Comparison of ENCODE assay signal across 34 cellular contexts in genomic region chr5:100108883-100109282, GRCh38.
DNase-seq lines count a peak whose midpoint lies in the region; ATAC-seq and TF ChIP-seq lines count a peak whose summit lies in the region.
"Had no signal": no experiment of that assay in that cellular context is flagged by ENCODE, and none has a peak within 500 bp of the region (broad histone marks: within the 10 kb centered on the region; RNA-seq: fewer than 3 reads in every experiment).

No MANE protein-coding gene starts in this region.

- no peak overlapping the region for H3K4ac ChIP-seq in mesendoderm (ENCODE audit: low read depth, low read length)

- no peak for ATAC-seq in right cardiac atrium
- ATAC-seq: A549; CD8-positive, alpha-beta T cell had no signal

- no peaks in the 10 kb centered on the region for H3K4me1 Mint-ChIP-seq in activated CD4-positive, alpha-beta T cell treated with anti-CD3 and anti-CD28 coated beads, Interleukin-2, amount 10 ng/mL, durations not matched to agents 24 days and 14 days
- H3K4me1 Mint-ChIP-seq: B cell; CD14-positive monocyte; CD4-positive, alpha-beta memory T cell; CD4-positive, CD25-positive, alpha-beta regulatory T cell; CD8-positive, alpha-beta memory T cell had no signal

- no peaks in the 10 kb centered on the region for H3K27me3 Mint-ChIP-seq in activated CD4-positive, alpha-beta T cell treated with anti-CD3 and anti-CD28 coated beads, Interleukin-2, amount 10 ng/mL, durations not matched to agents 24 days and 14 days
- H3K27me3 Mint-ChIP-seq: B cell; CD4-positive, alpha-beta memory T cell; CD4-positive, alpha-beta T cell; CD4-positive, CD25-positive, alpha-beta regulatory T cell; CD8-positive, alpha-beta memory T cell had no signal

- WGBS in right cardiac atrium, result 60% methylated on average over 3 of the region's 3 CpGs
- WGBS in mesendoderm (ENCODE audit: extremely low coverage, insufficient coverage, low lambda C conversion rate), result no CpG with 5 or more reads among the region's 3 CpGs

- no peaks in the 10 kb centered on the region for H3K79me2 ChIP-seq in mesendoderm (ENCODE audit: control insufficient read depth, insufficient read depth, low read length)

- H3K36me3 ChIP-seq in left ventricle myocardium inferior, result no peaks in the 10 kb centered on the region
- H3K36me3 ChIP-seq in mesendoderm (ENCODE audit: control insufficient read depth, insufficient read depth, low read length), result no peaks in the 10 kb centered on the region
- H3K36me3 ChIP-seq: BE2C; BLaER1; BLaER1 treated with 17β-estradiol and CSF1 and Interleukin-3, amounts not matched to agents 10 nM and 100 nM had no signal

- H3K79me1 ChIP-seq in mesendoderm (ENCODE audit: low read length), result no peaks in the 10 kb centered on the region

- H3K27ac ChIP-seq in right cardiac atrium (ENCODE audit: low read length), result no peak overlapping the region
- H3K27ac ChIP-seq in left ventricle myocardium inferior (replicated peaks), result no peak overlapping the region
- H3K27ac ChIP-seq in coronary artery, result no peak overlapping the region
- no peak overlapping the region for H3K27ac ChIP-seq in mesendoderm (ENCODE audit: low read depth, low read length)
- H3K27ac ChIP-seq: 22Rv1; A549; BLaER1; BLaER1 treated with 17β-estradiol and CSF1 and Interleukin-3, amounts not matched to agents 10 nM and 100 nM; C4-2B had no signal

- H3K4me3 ChIP-seq in right cardiac atrium (ENCODE audit: low read length), result no peak overlapping the region
- no peak overlapping the region for H3K4me3 ChIP-seq in left ventricle myocardium inferior
- H3K4me3 ChIP-seq in coronary artery, result no peak overlapping the region
- H3K4me3 ChIP-seq in mesendoderm (ENCODE audit: low read length), result no peak overlapping the region
- H3K4me3 ChIP-seq: A549; BLaER1; BLaER1 treated with 17β-estradiol and CSF1 and Interleukin-3, amounts not matched to agents 10 nM and 100 nM had no signal

- H3K4me1 ChIP-seq in right cardiac atrium (ENCODE audit: control insufficient read depth, insufficient read depth, low read length), result no peaks in the 10 kb centered on the region
- no peaks in the 10 kb centered on the region for H3K4me1 ChIP-seq in left ventricle myocardium inferior
- H3K4me1 ChIP-seq in mesendoderm (ENCODE audit: control insufficient read depth, low read depth, low read length), result no peaks in the 10 kb centered on the region
- H3K4me1 ChIP-seq: A549; BE2C; BLaER1; BLaER1 treated with 17β-estradiol and CSF1 and Interleukin-3, amounts not matched to agents 10 nM and 100 nM; Caco-2 had no signal

- no peaks in the 10 kb centered on the region for H3K36me3 Mint-ChIP-seq in activated CD4-positive, alpha-beta T cell treated with anti-CD3 and anti-CD28 coated beads, Interleukin-2, amount 10 ng/mL, durations not matched to agents 24 days and 14 days (ENCODE audit: low read depth)
- H3K36me3 Mint-ChIP-seq: CD14-positive monocyte; CD4-positive, alpha-beta memory T cell; CD4-positive, CD25-positive, alpha-beta regulatory T cell; CD8-positive, alpha-beta memory T cell; CD8-positive, alpha-beta T cell had no signal

- no peak overlapping the region for H3K27ac Mint-ChIP-seq in activated CD4-positive, alpha-beta T cell treated with anti-CD3 and anti-CD28 coated beads, Interleukin-2, amount 10 ng/mL, durations not matched to agents 24 days and 14 days
- H3K27ac Mint-ChIP-seq: B cell; CD14-positive monocyte; CD4-positive, alpha-beta memory T cell; CD4-positive, alpha-beta T cell; CD4-positive, CD25-positive, alpha-beta regulatory T cell; CD8-positive, alpha-beta memory T cell; CD8-positive, alpha-beta T cell had no signal

- intact Hi-C loops in right cardiac atrium (cut with DNase I) (no loop called here), left ventricle myocardium inferior (cut with micrococcal nuclease) (no loop called here), posterior vena cava (cut with DNase I) (no loop called here)
- intact Hi-C loops in activated CD4-positive, alpha-beta T cell treated with anti-CD3 and anti-CD28 coated beads, Interleukin-2, amount 10 ng/mL, durations not matched to agents 24 days and 14 days (cut with micrococcal nuclease), result no loop called here

- no peak overlapping the region for H3K4me2 ChIP-seq in mesendoderm (ENCODE audit: low read length)
- H3K4me2 ChIP-seq: A549; BLaER1; BLaER1 treated with 17β-estradiol and CSF1 and Interleukin-3, amounts not matched to agents 10 nM and 100 nM had no signal

- no peak for TF ChIP-seq CTCF in left ventricle myocardium inferior (IDR thresholded peaks at IDR 0.05; ENCODE audit: borderline replicate concordance)
- TF ChIP-seq CTCF in coronary artery (IDR thresholded peaks at IDR 0.05), result no peak

- no peak overlapping the region for H2BK15ac ChIP-seq in mesendoderm (replicated peaks; ENCODE audit: low read depth)

- H2BK5ac ChIP-seq in mesendoderm (ENCODE audit: low read length), result no peak overlapping the region

- H3K9me3 ChIP-seq in right cardiac atrium (ENCODE audit: control insufficient read depth, low read length) (no peaks in the 10 kb centered on the region), left ventricle myocardium inferior (replicated peaks) (peaks cover 31% of the 10 kb centered on the region)
- H3K9me3 ChIP-seq: Caco-2 had no signal

- H3K9me3 Mint-ChIP-seq in activated CD4-positive, alpha-beta T cell treated with anti-CD3 and anti-CD28 coated beads, Interleukin-2, amount 10 ng/mL, durations not matched to agents 24 days and 14 days, result peaks cover 3% of the 10 kb centered on the region

- H4K5ac ChIP-seq in mesendoderm (ENCODE audit: low read length), result no peak overlapping the region

- H3K4me3 Mint-ChIP-seq in activated CD4-positive, alpha-beta T cell treated with anti-CD3 and anti-CD28 coated beads, Interleukin-2, amount 10 ng/mL, durations not matched to agents 24 days and 14 days, result no peak overlapping the region
- H3K4me3 Mint-ChIP-seq: B cell; CD14-positive monocyte; CD4-positive, alpha-beta memory T cell; CD4-positive, alpha-beta T cell; CD4-positive, CD25-positive, alpha-beta regulatory T cell; CD8-positive, alpha-beta memory T cell; CD8-positive, alpha-beta T cell had no signal

- no peak overlapping the region for H3K23ac ChIP-seq in mesendoderm (ENCODE audit: low read length)

- no peak overlapping the region for H2BK120ac ChIP-seq in mesendoderm (ENCODE audit: low read depth, low read length)

- no peak overlapping the region for H3K56ac ChIP-seq in mesendoderm (ENCODE audit: low read length)

- H3K27me3 ChIP-seq in right cardiac atrium (ENCODE audit: control insufficient read depth, insufficient read depth), result no peaks in the 10 kb centered on the region
- no peaks in the 10 kb centered on the region for H3K27me3 ChIP-seq in left ventricle myocardium inferior (ENCODE audit: low read depth)
- no peaks in the 10 kb centered on the region for H3K27me3 ChIP-seq in mesendoderm (ENCODE audit: insufficient read depth, low read length, poor library complexity)
- H3K27me3 ChIP-seq: BE2C; BLaER1; BLaER1 treated with 17β-estradiol and CSF1 and Interleukin-3, amounts not matched to agents 10 nM and 100 nM had no signal

- H3K18ac ChIP-seq in mesendoderm (ENCODE audit: low read length), result no peak overlapping the region

- no peak overlapping the region for H2AK5ac ChIP-seq in mesendoderm (ENCODE audit: low read length)

- H4K8ac ChIP-seq in mesendoderm (ENCODE audit: low read depth, low read length), result no peak overlapping the region

- DNase-seq in DMS53 (lab: John Stamatoyannopoulos, UW) (peak; percentile 4), DMS53 treated with DMSO at 0.1 percent for 48 hours (lab: John Stamatoyannopoulos, UW; ENCODE audit: unreplicated experiment) (no peak), right cardiac atrium (peak in 2 of 3 donors; percentile 5 to 7), left ventricle myocardium inferior (no peak), coronary artery (ENCODE audit: low spot score) (peak; percentile 64), posterior vena cava (ENCODE audit: low spot score) (peak; percentile 57), mesendoderm (no peak)
- DNase-seq in activated CD4-positive, alpha-beta T cell treated with anti-CD3 and anti-CD28 coated beads, Interleukin-2, amount 10 ng/mL, durations not matched to agents 24 days and 14 days, result no peak
- DNase-seq: 8988T; ACHN; AML-193; BE2C; C1 segment of cervical spinal cord; Caco-2; Calu3; CD4-positive, alpha-beta memory T cell; CD4-positive, alpha-beta T cell; CD4-positive, CD25-positive, alpha-beta regulatory T cell; CD8-positive, alpha-beta memory T cell; CD8-positive, alpha-beta T cell; COR-L47; DMS 273 treated with DMSO at 0.1 percent for 48 hours; DMS153; DMS79; DMS79 treated with DMSO at 0.1 percent for 48 hours; DND-41; EL had no signal

- no peak overlapping the region for H3K9ac ChIP-seq in mesendoderm (ENCODE audit: low read length)
- H3K9ac ChIP-seq: BLaER1; BLaER1 treated with 17β-estradiol and CSF1 and Interleukin-3, amounts not matched to agents 10 nM and 100 nM had no signal

Comparison
In these comparisons a context has a peak if more than half of its experiments do, and no peak if none do; other contexts are left out.
1. DNase-seq: peak in DMS53 (single experiment), right cardiac atrium (2 of 3), coronary artery (single experiment) and posterior vena cava (single experiment); none in DMS53 treated with DMSO at 0.1 percent for 48 hours (single experiment), left ventricle myocardium inferior (single experiment), mesendoderm (single experiment) and activated CD4-positive, alpha-beta T cell treated with anti-CD3 and anti-CD28 coated beads, Interleukin-2, amount 10 ng/mL, durations not matched to agents 24 days and 14 days (single experiment).